In genomic region chr7:4791738-4792536, GRCh38 we compare ENCODE assay signal across 8 cellular contexts. TPM values are rescaled to one million over a fixed set of nuclear protein-coding genes. Genes with fewer than 3 reads are reported as not detected.
A peak's percentile ranks its signal among the peaks of the same experiment; 100 is the strongest.
DNase-seq lines count a peak whose midpoint lies in the region; TF ChIP-seq lines count a peak whose summit lies in the region.

No MANE protein-coding gene starts in this region.

- H3K9me3 Mint-ChIP-seq in nephron progenitor cell: peaks cover 9% of the 10 kb centered on the region

- no peak overlapping the region for H3K27ac Mint-ChIP-seq in nephron progenitor cell

- H3K36me3 Mint-ChIP-seq in nephron progenitor cell (ENCODE audit: low read depth): peaks cover 22% of the 10 kb centered on the region

- H3K4me3 ChIP-seq in fibroblast of the aortic adventitia (ENCODE audit: low read depth, low read length): no peak overlapping the region

- DNase-seq in EH (ENCODE audit: low read depth): peak; percentile 38
- peak; percentile 60 for DNase-seq in NCI-H146 treated with DMSO at 0.1 percent for 48 hours (lab: John Stamatoyannopoulos, UW; ENCODE audit: unreplicated experiment)
- peak; percentile 69 for DNase-seq in activated T-helper 1 cell treated with Interleukin-2 at 50 U/mL for 16 hours (ENCODE audit: low read depth)
- peak; percentile 40 for DNase-seq in fibroblast of the aortic adventitia (ENCODE audit: low read depth)
- peak; percentile 89 for DNase-seq in nephron progenitor cell
- DNase-seq in stimulated activated naive CD4-positive, alpha-beta T cell treated with Interleukin-2 at 50 U/mL for 16 hours (lab: John Stamatoyannopoulos, UW): peak; percentile 72
- DNase-seq in NCI-H774 (lab: John Stamatoyannopoulos, UW): no peak
- no peak for DNase-seq in NOMO-1 treated with DMSO at 0.1 percent for 48 hours (lab: John Stamatoyannopoulos, UW; ENCODE audit: unreplicated experiment)

- H3K27me3 Mint-ChIP-seq in nephron progenitor cell (ENCODE audit: low read depth, poor library complexity): peaks cover 8% of the 10 kb centered on the region

- H3K4me3 Mint-ChIP-seq in nephron progenitor cell: no peak overlapping the region

- H3K4me1 Mint-ChIP-seq in nephron progenitor cell: peaks cover 8% of the 10 kb centered on the region

- TF ChIP-seq CTCF in fibroblast of the aortic adventitia (IDR thresholded peaks at IDR 0.05; ENCODE audit: insufficient read depth, low read length) (peak; percentile 61), nephron progenitor cell (IDR thresholded peaks at IDR 0.05) (peak; percentile 77)

RNA-seq across cellular contexts. Expression of gene AP5Z1, which starts 16.5 kb away (rescaled TPM):
- 33.9 and 35.5 TPM in 2 replicates for total RNA-seq in fibroblast of the aortic adventitia (ENCODE audit: low replicate concordance)

Comparison
In these comparisons a context has a peak if more than half of its experiments do, and no peak if none do; other contexts are left out.
1. DNase-seq: peak in EH (single experiment), NCI-H146 treated with DMSO at 0.1 percent for 48 hours (single experiment), activated T-helper 1 cell treated with Interleukin-2 at 50 U/mL for 16 hours (single experiment), fibroblast of the aortic adventitia (single experiment), nephron progenitor cell (single experiment) and stimulated activated naive CD4-positive, alpha-beta T cell treated with Interleukin-2 at 50 U/mL for 16 hours (single experiment); none in NCI-H774 (single experiment) and NOMO-1 treated with DMSO at 0.1 percent for 48 hours (single experiment).